ENCODE assay signal across 1 cellular context in genomic region chr1:160972939-160973338, GRCh38.
TF ChIP-seq lines count a peak whose summit lies in the region.

No MANE protein-coding gene starts in this region.

TF ChIP-seq in GM23338, 12 proteins besides CTCF, POLR2A, EP300 and RAD21 (continued from another document):
- TF ChIP-seq ZNF462 (CRISPR knock-in tag; IDR thresholded peaks at IDR 0.05) (no peak), STAT1 (IDR thresholded peaks at IDR 0.05; ENCODE audit: unreplicated experiment) (no peak), JUNB (IDR thresholded peaks at IDR 0.05; ENCODE audit: unreplicated experiment) (no peak), ZNF114 (CRISPR knock-in tag; IDR thresholded peaks at IDR 0.05) (no peak)
